8 cellular contexts compared by ENCODE assay signal in genomic region chr14:67738740-67739504, GRCh38. TPM values are rescaled to one million over a fixed set of nuclear protein-coding genes. Genes with fewer than 3 reads are reported as not detected.
DNase-seq lines count a peak whose midpoint lies in the region; ATAC-seq and TF ChIP-seq lines count a peak whose summit lies in the region.

No MANE protein-coding gene starts in this region.

- intact Hi-C loops in heart right ventricle (cut with DNase I) (no loop called here), transverse colon (cut with DNase I; ENCODE audit: low total_unique reads) (no loop called here)

- H3K36me3 ChIP-seq in heart right ventricle: no peaks in the 10 kb centered on the region
- no peaks in the 10 kb centered on the region for H3K36me3 ChIP-seq in transverse colon
- no peaks in the 10 kb centered on the region for H3K36me3 ChIP-seq in H7 (replicated peaks; ENCODE audit: control insufficient read depth, insufficient read depth, low read length)

- H3K9me3 ChIP-seq in T-helper 17 cell (ENCODE audit: control insufficient read depth, low read length, poor library complexity, severe bottlenecking) (no peaks in the 10 kb centered on the region), heart right ventricle (no peaks in the 10 kb centered on the region), transverse colon (no peaks in the 10 kb centered on the region)

- no peaks in the 10 kb centered on the region for H3K27me3 ChIP-seq in heart right ventricle
- no peaks in the 10 kb centered on the region for H3K27me3 ChIP-seq in transverse colon
- H3K27me3 ChIP-seq in H7 (ENCODE audit: control insufficient read depth, insufficient read depth, low read length): no peaks in the 10 kb centered on the region

- 58 to 64% methylated on average over 12 of the region's 12 CpGs for WGBS in heart right ventricle, 2 donors
- WGBS in transverse colon (ENCODE audit: low coverage in 1 of 2), 2 donors: 33 to 49% methylated on average over 6 to 12 of the region's 12 CpGs

- peak overlapping the region; percentile 65 for H3K27ac Mint-ChIP-seq in T-helper 17 cell

- no peak for TF ChIP-seq CTCF in heart right ventricle (IDR thresholded peaks at IDR 0.05)
- no peak for TF ChIP-seq CTCF in transverse colon (IDR thresholded peaks at IDR 0.05)

- no peak overlapping the region for H3K4me3 ChIP-seq in heart right ventricle
- H3K4me3 ChIP-seq in transverse colon: peak overlapping the region in 1 of 4 donors; percentile 17
- no peak overlapping the region for H3K4me3 ChIP-seq in H7 (ENCODE audit: insufficient read depth, low read depth, low read length)

- H3K36me3 Mint-ChIP-seq in T-helper 17 cell (ENCODE audit: low read depth): no peaks in the 10 kb centered on the region

- H3K27ac ChIP-seq in heart right ventricle (peak overlapping the region in 1 of 10 donors; percentile 30), transverse colon (peak overlapping the region; percentile 23 to 71 (median 47))

- no peaks in the 10 kb centered on the region for H3K27me3 Mint-ChIP-seq in T-helper 17 cell

- H3K4me1 ChIP-seq in heart right ventricle: peaks cover 2 to 29% (median 21%) of the 10 kb centered on the region in 9 donors
- peaks cover 0 to 36% (median 18%) of the 10 kb centered on the region in 4 donors for H3K4me1 ChIP-seq in transverse colon

- H3K4me1 Mint-ChIP-seq in T-helper 17 cell: peaks cover 8% of the 10 kb centered on the region

- TF ChIP-seq POLR2A in transverse colon (IDR thresholded peaks at IDR 0.05): no peak

- in situ Hi-C loops in transverse colon (cut with MboI; ENCODE audit: low pct_ligation_motif_present in 1 of 4, low pct_unique_long_range_greater_than_20kb in 1 of 4, low sequenced_read_pairs in 3 of 4): no loop called here

- no peak for TF ChIP-seq EP300 in transverse colon (IDR thresholded peaks at IDR 0.05; ENCODE audit: low read depth)

- H3K4me3 Mint-ChIP-seq in T-helper 17 cell: no peak overlapping the region

- peak; percentile 13 for DNase-seq in activated CD4-positive, alpha-beta T cell treated with anti-CD3 and anti-CD28 coated beads for 48 hours
- DNase-seq in activated CD4-positive, alpha-beta T cell treated with anti-CD3 and anti-CD28 coated beads for 1 hour: no peak
- DNase-seq in T-helper 17 cell (no peak), heart right ventricle (peak; percentile 27 to 75), transverse colon (peak; percentile 48), H7 (no peak)

- ATAC-seq in T-helper 17 cell (peak; percentile 85), heart right ventricle (peak; percentile 66 to 87 (median 75)), HG03432 (IDR thresholded peaks at IDR 0.05; ENCODE audit: unreplicated experiment) (no peak), HG03175 (IDR thresholded peaks at IDR 0.05; ENCODE audit: unreplicated experiment) (no peak)

RNA-seq across cellular contexts. Expression of gene RDH12, which starts 37.2 kb away (rescaled TPM):
- not detected for total RNA-seq in T-helper 17 cell
- under 1 TPM in 1 of 10 donors, not detected in 9; 0.14 TPM for total RNA-seq in heart right ventricle
- not detected for polyA plus RNA-seq in heart right ventricle
- under 1 TPM in 1 of 4 donors, not detected in 3; 0.27 TPM for total RNA-seq in transverse colon
- 0.48 and 1.1 TPM in 2 replicates for total RNA-seq in H7 (2014; rRNA removed; shearing (Covaris generic))

RNA-seq across cellular contexts. Expression of gene RDH11, which starts 43.4 kb away (rescaled TPM):
- total RNA-seq in T-helper 17 cell (10 to 100 TPM; 23.4 to 34.4 TPM), heart right ventricle (10 to 100 TPM in 9 of 10 donors, 1 to 10 TPM in 1; 9.6 to 19.8 (median 14.7) TPM), transverse colon (10 to 100 TPM; 30.8 to 53.9 (median 37.2) TPM)
- polyA plus RNA-seq in heart right ventricle: 10 to 100 TPM; 19.2 to 22.3 TPM
- 116 and 123 TPM in 2 replicates for total RNA-seq in H7 (2014; rRNA removed; shearing (Covaris generic))

Comparison
In these comparisons a context has a peak if more than half of its experiments do, and no peak if none do; other contexts are left out.
1. DNase-seq: peak in activated CD4-positive, alpha-beta T cell treated with anti-CD3 and anti-CD28 coated beads for 48 hours (single experiment), heart right ventricle (2 of 2) and transverse colon (single experiment); none in activated CD4-positive, alpha-beta T cell treated with anti-CD3 and anti-CD28 coated beads for 1 hour (single experiment), T-helper 17 cell (0 of 3) and H7 (single experiment).
2. ATAC-seq: peak in T-helper 17 cell (single experiment) and heart right ventricle (8 of 8); none in HG03432 (single experiment) and HG03175 (single experiment).